Comparison of ENCODE assay signal across 10 cellular contexts in genomic region chr3:12187448-12188327, GRCh38. TPM values are rescaled to one million over a fixed set of nuclear protein-coding genes. Genes with fewer than 3 reads are reported as not detected.
DNase-seq lines count a peak whose midpoint lies in the region; ATAC-seq, FAIRE-seq and TF ChIP-seq lines count a peak whose summit lies in the region.
"Had no signal": no experiment of that assay in that cellular context is flagged by ENCODE, and none has a peak within 500 bp of the region (broad histone marks: within the 10 kb centered on the region; RNA-seq: fewer than 3 reads in every experiment).

No MANE protein-coding gene starts in this region.

- H3K27me3 ChIP-seq in A673 (replicated peaks; ENCODE audit: insufficient read depth, low read depth, low read length, poor library complexity) = no peaks in the 10 kb centered on the region
- no peaks in the 10 kb centered on the region for H3K27me3 ChIP-seq in skeletal muscle satellite cell (ENCODE audit: control insufficient read depth, insufficient read depth, low read length)
- H3K27me3 ChIP-seq: cardiac muscle cell had no signal

- no peaks in the 10 kb centered on the region for H3K9me3 Mint-ChIP-seq in activated CD4-positive, alpha-beta T cell treated with anti-CD3 and anti-CD28 coated beads, Interleukin-2, amount 10 ng/mL, durations not matched to agents 7 days and 5 days

- peaks cover 15% of the 10 kb centered on the region for H3K4me1 Mint-ChIP-seq in activated CD4-positive, alpha-beta T cell treated with anti-CD3 and anti-CD28 coated beads, Interleukin-2, amount 10 ng/mL, durations not matched to agents 7 days and 5 days

- POLR2A ChIA-PET in A673 (lab: Charles Lee; ENCODE audit: low non-redundant PET) = no interaction called here
- POLR2A ChIA-PET in activated CD4-positive, alpha-beta T cell treated with anti-CD3 and anti-CD28 coated beads, Interleukin-2, amount 10 ng/mL, durations not matched to agents 7 days and 5 days (lab: Charles Lee) = interaction anchor here (0.6 kb wide), 1 partner anchor 65 kb away, joined by 11 read pairs; no protein-coding TSS in a partner anchor

- ATAC-seq in HG03342 (IDR thresholded peaks at IDR 0.05; ENCODE audit: unreplicated experiment) = peak; percentile 66

- CTCF ChIA-PET in A673 (lab: Charles Lee) = no interaction called here
- CTCF ChIA-PET in activated CD4-positive, alpha-beta T cell treated with anti-CD3 and anti-CD28 coated beads, Interleukin-2, amount 10 ng/mL, durations not matched to agents 7 days and 5 days (lab: Charles Lee) = interaction anchor here (0.5 to 3.6 kb wide), 7 partner anchors 8 to 706 kb away, joined by 3 to 20 read pairs (median 3); no protein-coding TSS in a partner anchor

- peak overlapping the region; percentile 75 for H3K4me2 ChIP-seq in skeletal muscle satellite cell (ENCODE audit: low read length)

- intact Hi-C loops in A673 (cut with micrococcal nuclease; ENCODE audit: unreplicated experiment) = no loop called here

- H3K27ac ChIP-seq in A673 (ENCODE audit: low read depth, low read length, poor library complexity, severe bottlenecking) = no peak overlapping the region
- H3K27ac ChIP-seq: cardiac muscle cell had no signal

- no peak overlapping the region for H3K4me3 Mint-ChIP-seq in activated CD4-positive, alpha-beta T cell treated with anti-CD3 and anti-CD28 coated beads, Interleukin-2, amount 10 ng/mL, durations not matched to agents 7 days and 5 days

- no peaks in the 10 kb centered on the region for H3K36me3 Mint-ChIP-seq in activated CD4-positive, alpha-beta T cell treated with anti-CD3 and anti-CD28 coated beads, Interleukin-2, amount 10 ng/mL, durations not matched to agents 7 days and 5 days (ENCODE audit: low read depth)

- H3K9ac ChIP-seq in skeletal muscle satellite cell (ENCODE audit: low read depth, low read length) = peak overlapping the region; percentile 78

- H3K36me3 ChIP-seq in A673 (ENCODE audit: insufficient read depth, low read length, poor library complexity, severe bottlenecking) = no peaks in the 10 kb centered on the region
- no peaks in the 10 kb centered on the region for H3K36me3 ChIP-seq in skeletal muscle satellite cell (ENCODE audit: insufficient read depth, low read length)
- H3K36me3 ChIP-seq: cardiac muscle cell had no signal

- peak overlapping the region; percentile 61 for H3K27ac Mint-ChIP-seq in activated CD4-positive, alpha-beta T cell treated with anti-CD3 and anti-CD28 coated beads, Interleukin-2, amount 10 ng/mL, durations not matched to agents 7 days and 5 days

- H3K4me3 ChIP-seq in A673 (ENCODE audit: low read depth, low read length, poor library complexity, severe bottlenecking) = no peak overlapping the region
- peak overlapping the region; percentile 40 for H3K4me3 ChIP-seq in skeletal muscle satellite cell (ENCODE audit: low read length)
- H3K4me3 ChIP-seq: cardiac muscle cell had no signal

- FAIRE-seq in GM19239 (lab: Jason Lieb, UNC) = peak; percentile 90
- FAIRE-seq: G401.6 had no signal

- TF ChIP-seq CTCF in A673 (conservative IDR thresholded peaks at IDR 0.05; ENCODE audit: low read depth, low read length) = no peak

- DNase-seq in A673 (ENCODE audit: low spot score) = peak; percentile 35
- DNase-seq in GM19239 (ENCODE audit: insufficient read length, low spot score) = peak; percentile 37
- peak; percentile 50 for DNase-seq in activated CD4-positive, alpha-beta T cell treated with anti-CD3 and anti-CD28 coated beads, Interleukin-2, amount 10 ng/mL, durations not matched to agents 7 days and 5 days
- DNase-seq in fibroblast of peridontal ligament (ENCODE audit: extremely low read depth) = peak; percentile 84
- no peak for DNase-seq in NCI-H1417 treated with DMSO at 0.1 percent for 48 hours (lab: John Stamatoyannopoulos, UW)
- no peak for DNase-seq in activated gamma-delta T cell (lab: John Stamatoyannopoulos, UW)

- H3K4me1 ChIP-seq in A673 (ENCODE audit: insufficient read depth, low read length, poor library complexity, severe bottlenecking) (peaks cover 14% of the 10 kb centered on the region), skeletal muscle satellite cell (ENCODE audit: control insufficient read depth, insufficient read depth, low read length) (peaks cover 29% of the 10 kb centered on the region)

- no TSS peak for BruUV-seq in A673 (replicated peaks; lab: Mats Ljungman, UMichigan)

- H3K9me3 ChIP-seq in A673 (ENCODE audit: low read depth, low read length, poor library complexity, severe bottlenecking) = no peaks in the 10 kb centered on the region
- H3K9me3 ChIP-seq in skeletal muscle satellite cell (replicated peaks; ENCODE audit: low read length) = no peaks in the 10 kb centered on the region

- H3K27me3 Mint-ChIP-seq in activated CD4-positive, alpha-beta T cell treated with anti-CD3 and anti-CD28 coated beads, Interleukin-2, amount 10 ng/mL, durations not matched to agents 7 days and 5 days = no peaks in the 10 kb centered on the region

RNA-seq across cellular contexts. Expression of gene TIMP4, which starts 29.0 kb away (rescaled TPM):
- 10.2 and 13.3 TPM in 2 replicates for total RNA-seq in A673 (2021)
- total RNA-seq in activated CD4-positive, alpha-beta T cell treated with anti-CD3 and anti-CD28 coated beads, Interleukin-2, amount 10 ng/mL, durations not matched to agents 7 days and 5 days = not detected
- 18.5 and 21.2 TPM in 2 replicates for total RNA-seq in skeletal muscle satellite cell (2012; rRNA removed)
- total RNA-seq: cardiac muscle cell had no signal

Comparison
In these comparisons a context has a peak if more than half of its experiments do, and no peak if none do; other contexts are left out.
1. DNase-seq: peak in A673 (single experiment), GM19239 (single experiment), activated CD4-positive, alpha-beta T cell treated with anti-CD3 and anti-CD28 coated beads, Interleukin-2, amount 10 ng/mL, durations not matched to agents 7 days and 5 days (single experiment) and fibroblast of peridontal ligament (single experiment); none in NCI-H1417 treated with DMSO at 0.1 percent for 48 hours (single experiment) and activated gamma-delta T cell (single experiment).
2. RNA of gene TIMP4, which starts 29.0 kb away (total RNA-seq): 10.2 to 13.3 TPM in A673; not detected in activated CD4-positive, alpha-beta T cell treated with anti-CD3 and anti-CD28 coated beads, Interleukin-2, amount 10 ng/mL, durations not matched to agents 7 days and 5 days; every median in the first group is over 10 times any median in the second.